In the genomic region with DNA sequence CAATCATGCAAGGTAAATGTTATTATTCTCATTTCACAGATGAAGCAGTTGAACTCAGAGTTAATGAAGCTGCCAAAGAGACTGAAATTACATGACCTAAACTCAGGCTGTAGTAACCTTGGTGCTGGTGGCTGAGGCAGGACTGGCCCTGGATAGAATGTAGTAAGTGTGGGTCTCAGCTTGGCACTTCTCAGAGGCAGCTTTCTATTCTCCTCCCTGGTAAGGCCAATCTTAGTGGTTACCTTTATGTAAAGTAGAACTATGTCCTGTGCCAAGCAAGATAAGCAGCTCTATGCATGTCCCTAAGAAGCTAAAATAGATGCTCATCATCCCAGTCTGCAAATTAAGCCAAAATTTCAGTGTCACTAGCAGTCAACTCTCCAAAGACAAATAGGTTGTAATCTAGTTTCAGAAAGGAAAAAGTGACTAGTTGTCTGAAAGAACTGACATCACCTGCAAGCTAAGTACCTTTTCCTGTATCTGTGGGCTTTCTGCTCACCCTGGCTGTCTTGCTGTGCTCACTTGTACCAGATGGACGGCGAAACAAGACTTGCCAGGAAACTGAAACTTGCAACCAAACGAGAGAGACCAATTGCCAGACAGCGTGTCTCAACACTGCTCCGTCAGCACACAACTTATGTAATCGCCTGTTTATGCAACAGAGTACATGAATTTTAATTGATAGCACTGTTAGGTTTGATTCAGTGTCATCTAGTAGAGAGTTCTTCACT, we compare ENCODE assay signal across 8 cellular contexts. TPM values are rescaled to one million over a fixed set of nuclear protein-coding genes. Genes with fewer than 3 reads are reported as not detected.
DNase-seq lines count a peak whose midpoint lies in the region; ATAC-seq and TF ChIP-seq lines count a peak whose summit lies in the region.

No MANE protein-coding gene starts in this region.

- H3K4me1 ChIP-seq in breast epithelium (no peaks in the 10 kb centered on the region), upper lobe of left lung (peaks cover 0 to 6% (median 2%) of the 10 kb centered on the region in 4 donors)

- WGBS in upper lobe of left lung, 2 donors = 48 to 56% methylated on average over 6 of the region's 6 CpGs

- H3K36me3 Mint-ChIP-seq in T-helper 17 cell (ENCODE audit: low read depth) = peaks cover 5% of the 10 kb centered on the region

- H3K27me3 ChIP-seq in breast epithelium (no peaks in the 10 kb centered on the region), upper lobe of left lung (no peaks in the 10 kb centered on the region)

- TF ChIP-seq CTCF in breast epithelium (IDR thresholded peaks at IDR 0.05) = no peak
- TF ChIP-seq CTCF in upper lobe of left lung (IDR thresholded peaks at IDR 0.05) = no peak

- TF ChIP-seq EP300 in upper lobe of left lung (IDR thresholded peaks at IDR 0.05) = peak in 2 of 4 donors; percentile 7 to 30

- H3K4me1 Mint-ChIP-seq in T-helper 17 cell = peaks cover 15% of the 10 kb centered on the region

- H3K27ac Mint-ChIP-seq in T-helper 17 cell = peak overlapping the region; percentile 93

- H3K4me3 Mint-ChIP-seq in T-helper 17 cell = peak overlapping the region; percentile 87

- peak in 1 of 3 donors; percentile 7 for DNase-seq in T-helper 17 cell
- peak in 1 of 2 donors; percentile 22 for DNase-seq in breast epithelium (ENCODE audit: low spot score in 2 of 2)
- DNase-seq in occipital lobe (lab: John Stamatoyannopoulos, UW) = peak; percentile 34
- peak in 1 of 2 donors; percentile 55 for DNase-seq in upper lobe of left lung
- no peak for DNase-seq in DMS153 treated with DMSO at 0.1 percent for 48 hours (lab: John Stamatoyannopoulos, UW; ENCODE audit: unreplicated experiment)
- no peak for DNase-seq in NCI-H446 (lab: John Stamatoyannopoulos, UW)

- intact Hi-C loops in breast epithelium (cut with DNase I; ENCODE audit: low total_unique reads) = no loop called here

- H3K4me3 ChIP-seq in breast epithelium = peak overlapping the region in 2 of 3 donors; percentile 15 to 19
- H3K4me3 ChIP-seq in upper lobe of left lung = no peak overlapping the region

- no peak overlapping the region for H3K27ac ChIP-seq in breast epithelium
- peak overlapping the region in 1 of 4 donors; percentile 25 for H3K27ac ChIP-seq in upper lobe of left lung

- ATAC-seq in GM18861 (IDR thresholded peaks at IDR 0.05; ENCODE audit: unreplicated experiment) = peak; percentile 92
- peak; percentile 94 for ATAC-seq in HG02970 (IDR thresholded peaks at IDR 0.05; ENCODE audit: low FRiP score, unreplicated experiment)
- peak; percentile 90 for ATAC-seq in T-helper 17 cell
- ATAC-seq in upper lobe of left lung (ENCODE audit: low FRiP score in 2 of 2) = peak; percentile 57 to 87

- H3K27me3 Mint-ChIP-seq in T-helper 17 cell = peaks cover 4% of the 10 kb centered on the region

- H3K36me3 ChIP-seq in breast epithelium (no peaks in the 10 kb centered on the region), upper lobe of left lung (no peaks in the 10 kb centered on the region)

- no peak for TF ChIP-seq POLR2A in breast epithelium (IDR thresholded peaks at IDR 0.05)
- no peak for TF ChIP-seq POLR2A in upper lobe of left lung (IDR thresholded peaks at IDR 0.05)

- H3K9me3 ChIP-seq in T-helper 17 cell (ENCODE audit: control insufficient read depth, low read length, poor library complexity, severe bottlenecking) = no peaks in the 10 kb centered on the region
- H3K9me3 ChIP-seq in breast epithelium = no peaks in the 10 kb centered on the region
- H3K9me3 ChIP-seq in upper lobe of left lung = no peaks in the 10 kb centered on the region

RNA-seq across cellular contexts. Expression of gene CH25H, which starts 43.7 kb away (rescaled TPM):
- total RNA-seq in T-helper 17 cell = under 1 TPM in 1 of 2 donors, not detected in 1; 0.44 TPM
- 1 to 10 TPM in 2 of 3 donors, under 1 TPM in 1; 0.16 to 6.0 (median 2.0) TPM for total RNA-seq in breast epithelium
- 0.78 TPM for total RNA-seq in occipital lobe
- total RNA-seq in upper lobe of left lung = 10 to 100 TPM in 2 of 6 donors, 1 to 10 TPM in 4; 3.4 to 12.0 (median 6.8) TPM

Comparison
In these comparisons a context has a peak if more than half of its experiments do, and no peak if none do; other contexts are left out.
1. H3K4me3 ChIP-seq: peak in breast epithelium (2 of 3); none in upper lobe of left lung (0 of 4).
2. Peak in every context shown above with its lines, with median percentiles within 50 percentile points of each other: ATAC-seq.